9 cellular contexts compared by ENCODE assay signal in the genomic region with DNA sequence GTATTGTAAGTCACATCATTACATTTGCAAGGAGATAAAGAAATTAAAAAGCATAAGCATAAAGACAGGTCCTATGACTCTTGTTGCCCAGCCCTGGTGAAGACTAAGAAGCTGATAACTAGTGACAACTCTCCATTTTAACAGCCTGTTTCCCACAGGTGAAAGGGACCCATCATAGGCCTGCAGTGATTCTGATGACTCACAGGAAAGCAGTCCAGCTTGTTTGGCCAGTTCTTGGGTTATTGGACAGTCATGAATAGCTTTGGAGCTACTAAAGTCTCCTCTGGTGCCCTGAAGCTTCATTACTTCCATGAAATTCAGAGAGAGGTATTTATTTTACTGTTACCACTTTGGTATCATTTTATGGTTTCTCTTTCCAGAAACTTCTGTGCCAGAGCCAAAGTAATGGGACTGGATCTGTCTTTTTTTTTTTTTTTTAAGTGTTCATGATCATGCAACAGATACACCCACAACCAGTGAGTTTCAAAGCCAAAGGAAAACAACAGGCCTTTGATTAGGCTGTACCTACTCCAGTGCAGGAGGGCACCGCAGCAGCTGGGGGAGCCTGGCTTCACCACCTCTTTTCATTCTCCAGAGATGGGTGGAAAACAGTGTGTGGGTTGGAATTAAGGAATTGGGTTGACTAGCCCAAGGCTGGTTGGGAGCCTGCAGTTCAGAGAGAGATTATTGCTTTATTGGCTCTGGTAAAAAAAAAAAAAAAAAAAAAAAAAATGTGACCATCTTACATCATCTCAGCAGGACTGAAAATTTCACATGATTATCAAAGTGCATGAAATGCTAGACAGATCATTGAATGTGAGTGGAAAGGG. TPM values are rescaled to one million over a fixed set of nuclear protein-coding genes. Genes with fewer than 3 reads are reported as not detected.
DNase-seq lines count a peak whose midpoint lies in the region; ATAC-seq and TF ChIP-seq lines count a peak whose summit lies in the region.
"Had no signal": no experiment of that assay in that cellular context is flagged by ENCODE, and none has a peak within 500 bp of the region (broad histone marks: within the 10 kb centered on the region; RNA-seq: fewer than 3 reads in every experiment).

No MANE protein-coding gene starts in this region.

- 95 to 100% (median 95%) methylated on average over 1 of the region's 1 CpG for WGBS in adrenal gland, 4 donors

- H3K4me1 ChIP-seq in adrenal gland (replicated peaks in 1 of 2) = peaks cover 0 to 8% of the 10 kb centered on the region in 2 donors

- TF ChIP-seq CTCF in C4-2B (conservative IDR thresholded peaks at IDR 0.05) = no peak
- no peak for TF ChIP-seq CTCF in adrenal gland (IDR thresholded peaks at IDR 0.05)
- TF ChIP-seq CTCF in nephron progenitor cell (IDR thresholded peaks at IDR 0.05) = no peak

- H3K4me3 ChIP-seq in adrenal gland = no peak overlapping the region
- H3K4me3 ChIP-seq: suprapubic skin had no signal

- intact Hi-C loops in adrenal gland (cut with DNase I) = no loop called here

- H3K27ac ChIP-seq in C4-2B (peak overlapping the region; percentile 32; the same call in 1 of the 2 replicates), adrenal gland (no peak overlapping the region)
- H3K27ac ChIP-seq: suprapubic skin had no signal

- H3K27me3 ChIP-seq in adrenal gland = no peaks in the 10 kb centered on the region
- H3K27me3 ChIP-seq: suprapubic skin had no signal

- DNase-seq in kidney tubule cell (ENCODE audit: low spot score) = peak; percentile 83
- no peak for DNase-seq in adrenal gland
- no peak for DNase-seq in GM19238 (ENCODE audit: insufficient read length, low spot score)
- no peak for DNase-seq in nephron progenitor cell
- no peak for DNase-seq in activated CD4-positive, alpha-beta T cell treated with anti-CD3 and anti-CD28 coated beads for 48 hours

- no peak overlapping the region for H3K27ac Mint-ChIP-seq in nephron progenitor cell

- H3K36me3 ChIP-seq in adrenal gland (replicated peaks in 1 of 2) = no peaks in the 10 kb centered on the region
- H3K36me3 ChIP-seq: suprapubic skin had no signal

- no peaks in the 10 kb centered on the region for H3K36me3 Mint-ChIP-seq in nephron progenitor cell (ENCODE audit: low read depth)

- ATAC-seq in GM21737 (IDR thresholded peaks at IDR 0.05; ENCODE audit: unreplicated experiment) (peak; percentile 20), SK-N-SH treated with all-trans-retinoic acid at 6 μM for 48 hours (peak; percentile 73)

- H3K4me3 Mint-ChIP-seq in nephron progenitor cell = no peak overlapping the region

- peaks cover 8% of the 10 kb centered on the region for H3K9me3 Mint-ChIP-seq in nephron progenitor cell

- no peaks in the 10 kb centered on the region for H3K9me3 ChIP-seq in adrenal gland (replicated peaks in 1 of 3)
- H3K9me3 ChIP-seq: suprapubic skin had no signal

- peaks cover 16% of the 10 kb centered on the region for H3K4me1 Mint-ChIP-seq in nephron progenitor cell

- TF ChIP-seq POLR2A in adrenal gland (IDR thresholded peaks at IDR 0.05) = no peak

- H3K27me3 Mint-ChIP-seq in nephron progenitor cell (ENCODE audit: low read depth, poor library complexity) = no peaks in the 10 kb centered on the region

TF ChIP-seq in SK-N-SH treated with all-trans-retinoic acid at 6 μM for 48 hours, 23 proteins besides CTCF, POLR2A, EP300 and RAD21:
- TF ChIP-seq SNAI2 (CRISPR knock-in tag; IDR thresholded peaks at IDR 0.05) = no peak
- TF ChIP-seq GLIS3 (CRISPR knock-in tag; IDR thresholded peaks at IDR 0.05) = no peak
- TF ChIP-seq, protein P1, sequence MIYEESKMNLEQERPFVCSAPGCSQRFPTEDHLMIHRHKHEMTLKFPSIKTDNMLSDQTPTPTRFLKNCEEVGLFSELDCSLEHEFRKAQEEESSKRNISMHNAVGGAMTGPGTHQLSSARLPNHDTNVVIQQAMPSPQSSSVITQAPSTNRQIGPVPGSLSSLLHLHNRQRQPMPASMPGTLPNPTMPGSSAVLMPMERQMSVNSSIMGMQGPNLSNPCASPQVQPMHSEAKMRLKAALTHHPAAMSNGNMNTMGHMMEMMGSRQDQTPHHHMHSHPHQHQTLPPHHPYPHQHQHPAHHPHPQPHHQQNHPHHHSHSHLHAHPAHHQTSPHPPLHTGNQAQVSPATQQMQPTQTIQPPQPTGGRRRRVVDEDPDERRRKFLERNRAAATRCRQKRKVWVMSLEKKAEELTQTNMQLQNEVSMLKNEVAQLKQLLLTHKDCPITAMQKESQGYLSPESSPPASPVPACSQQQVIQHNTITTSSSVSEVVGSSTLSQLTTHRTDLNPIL (CRISPR knock-in tag; IDR thresholded peaks at IDR 0.05; ENCODE audit: low read depth) = no peak
- no peak for TF ChIP-seq RARB (CRISPR knock-in tag; IDR thresholded peaks at IDR 0.05)
- TF ChIP-seq, protein P2, sequence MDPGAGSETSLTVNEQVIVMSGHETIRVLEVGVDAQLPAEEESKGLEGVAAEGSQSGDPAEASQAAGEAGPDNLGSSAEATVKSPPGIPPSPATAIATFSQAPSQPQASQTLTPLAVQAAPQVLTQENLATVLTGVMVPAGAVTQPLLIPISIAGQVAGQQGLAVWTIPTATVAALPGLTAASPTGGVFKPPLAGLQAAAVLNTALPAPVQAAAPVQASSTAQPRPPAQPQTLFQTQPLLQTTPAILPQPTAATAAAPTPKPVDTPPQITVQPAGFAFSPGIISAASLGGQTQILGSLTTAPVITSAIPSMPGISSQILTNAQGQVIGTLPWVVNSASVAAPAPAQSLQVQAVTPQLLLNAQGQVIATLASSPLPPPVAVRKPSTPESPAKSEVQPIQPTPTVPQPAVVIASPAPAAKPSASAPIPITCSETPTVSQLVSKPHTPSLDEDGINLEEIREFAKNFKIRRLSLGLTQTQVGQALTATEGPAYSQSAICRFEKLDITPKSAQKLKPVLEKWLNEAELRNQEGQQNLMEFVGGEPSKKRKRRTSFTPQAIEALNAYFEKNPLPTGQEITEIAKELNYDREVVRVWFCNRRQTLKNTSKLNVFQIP (CRISPR knock-in tag; IDR thresholded peaks at IDR 0.05; ENCODE audit: borderline replicate concordance, low read depth) = no peak
- no peak for TF ChIP-seq ZNF70 (CRISPR knock-in tag; IDR thresholded peaks at IDR 0.05)
- no peak for TF ChIP-seq TCF4 (CRISPR knock-in tag; IDR thresholded peaks at IDR 0.05; ENCODE audit: borderline replicate concordance)
- no peak for TF ChIP-seq TOX (CRISPR knock-in tag; IDR thresholded peaks at IDR 0.05; ENCODE audit: borderline replicate concordance)
- TF ChIP-seq ZNF565 (CRISPR knock-in tag; conservative IDR thresholded peaks at IDR 0.05; ENCODE audit: low read depth) = no peak
- TF ChIP-seq, protein P3, sequence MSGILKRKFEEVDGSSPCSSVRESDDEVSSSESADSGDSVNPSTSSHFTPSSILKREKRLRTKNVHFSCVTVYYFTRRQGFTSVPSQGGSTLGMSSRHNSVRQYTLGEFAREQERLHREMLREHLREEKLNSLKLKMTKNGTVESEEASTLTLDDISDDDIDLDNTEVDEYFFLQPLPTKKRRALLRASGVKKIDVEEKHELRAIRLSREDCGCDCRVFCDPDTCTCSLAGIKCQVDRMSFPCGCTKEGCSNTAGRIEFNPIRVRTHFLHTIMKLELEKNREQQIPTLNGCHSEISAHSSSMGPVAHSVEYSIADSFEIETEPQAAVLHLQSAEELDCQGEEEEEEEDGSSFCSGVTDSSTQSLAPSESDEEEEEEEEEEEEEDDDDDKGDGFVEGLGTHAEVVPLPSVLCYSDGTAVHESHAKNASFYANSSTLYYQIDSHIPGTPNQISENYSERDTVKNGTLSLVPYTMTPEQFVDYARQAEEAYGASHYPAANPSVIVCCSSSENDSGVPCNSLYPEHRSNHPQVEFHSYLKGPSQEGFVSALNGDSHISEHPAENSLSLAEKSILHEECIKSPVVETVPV (CRISPR knock-in tag; IDR thresholded peaks at IDR 0.05) = no peak
- no peak for TF ChIP-seq CSDC2 (CRISPR knock-in tag; IDR thresholded peaks at IDR 0.05)
- TF ChIP-seq BACH2 (CRISPR knock-in tag; IDR thresholded peaks at IDR 0.05; ENCODE audit: borderline replicate concordance) = no peak

RNA-seq across cellular contexts. Expression of a gene that starts 55.3 kb away (rescaled TPM):
- total RNA-seq in adrenal gland = 10 to 100 TPM in 6 of 8 donors, 1 to 10 TPM in 2; 8.2 to 22.4 (median 16.6) TPM
- polyA plus RNA-seq in adrenal gland = 1 to 10 TPM; 2.8 to 7.9 (median 6.3) TPM
